Comparison of ENCODE assay signal across 8 cellular contexts in genomic region chr15:29570931-29571727, GRCh38.
DNase-seq lines count a peak whose midpoint lies in the region; ATAC-seq and TF ChIP-seq lines count a peak whose summit lies in the region.

No MANE protein-coding gene starts in this region.

- H3K4me1 Mint-ChIP-seq in osteocyte (ENCODE audit: unreplicated experiment), result peaks cover 11% of the 10 kb centered on the region

- H3K9me3 Mint-ChIP-seq in osteocyte (ENCODE audit: unreplicated experiment), result peaks cover 4% of the 10 kb centered on the region

- H3K27ac ChIP-seq in foreskin keratinocyte, result no peak overlapping the region

- H3K27me3 Mint-ChIP-seq in osteocyte (ENCODE audit: unreplicated experiment), result peaks cover 77% of the 10 kb centered on the region

- H3K4me1 ChIP-seq in foreskin keratinocyte, result no peaks in the 10 kb centered on the region

- H3K36me3 Mint-ChIP-seq in osteocyte (ENCODE audit: unreplicated experiment), result peaks cover 5% of the 10 kb centered on the region

- ATAC-seq in foreskin keratinocyte (peak; percentile 53), GM21526 (IDR thresholded peaks at IDR 0.05; ENCODE audit: low FRiP score, unreplicated experiment) (no peak), HG03469 (IDR thresholded peaks at IDR 0.05; ENCODE audit: unreplicated experiment) (no peak), GM21717 (IDR thresholded peaks at IDR 0.05; ENCODE audit: unreplicated experiment) (no peak)

- DNase-seq in activated CD4-positive, alpha-beta T cell treated with anti-CD3 and anti-CD28 coated beads for 48 hours, result peak; percentile 27
- DNase-seq in activated CD4-positive, alpha-beta T cell treated with anti-CD3 and anti-CD28 coated beads for 4 hours, result no peak
- DNase-seq in SK-N-DZ (ENCODE audit: low spot score), result peak; percentile 27
- peak in 1 of 2 donors; percentile 23 for DNase-seq in foreskin keratinocyte
- no peak for DNase-seq in osteocyte (ENCODE audit: extremely low spot score, unreplicated experiment)

- H3K27me3 ChIP-seq in foreskin keratinocyte, result peaks cover 70% of the 10 kb centered on the region

- H3K27ac Mint-ChIP-seq in osteocyte (ENCODE audit: unreplicated experiment), result no peak overlapping the region

- H3K4me3 Mint-ChIP-seq in osteocyte (ENCODE audit: unreplicated experiment), result peak overlapping the region; percentile 57

- no peak for TF ChIP-seq CTCF in foreskin keratinocyte (conservative IDR thresholded peaks at IDR 0.05)
- TF ChIP-seq CTCF in osteocyte (IDR thresholded peaks at IDR 0.05), result no peak

Comparison
In these comparisons a context has a peak if more than half of its experiments do, and no peak if none do; other contexts are left out.
1. DNase-seq: peak in activated CD4-positive, alpha-beta T cell treated with anti-CD3 and anti-CD28 coated beads for 48 hours (single experiment) and SK-N-DZ (single experiment); none in activated CD4-positive, alpha-beta T cell treated with anti-CD3 and anti-CD28 coated beads for 4 hours (0 of 2) and osteocyte (single experiment).